ENCODE assay signal across 9 cellular contexts in genomic region chr11:128324531-128325141, GRCh38.
A peak's percentile ranks its signal among the peaks of the same experiment; 100 is the strongest.
DNase-seq lines count a peak whose midpoint lies in the region; FAIRE-seq and TF ChIP-seq lines count a peak whose summit lies in the region.
"Had no signal": no experiment of that assay in that cellular context is flagged by ENCODE, and none has a peak within 500 bp of the region (broad histone marks: within the 10 kb centered on the region; RNA-seq: fewer than 3 reads in every experiment).

No MANE protein-coding gene starts in this region.

- H4K8ac ChIP-seq in H1 (ENCODE audit: extremely low read depth, insufficient read depth, low read length): no peak overlapping the region

- peaks cover 18% of the 10 kb centered on the region for H3K27me3 Mint-ChIP-seq in Caco-2 (ENCODE audit: insufficient read depth, unreplicated experiment)
- peaks cover 3% of the 10 kb centered on the region for H3K27me3 Mint-ChIP-seq in neural progenitor cell (ENCODE audit: insufficient read depth, low read depth)

- H3K23me2 ChIP-seq in H1 (ENCODE audit: low read depth, low read length): no peaks in the 10 kb centered on the region

- no peak overlapping the region for H2BK15ac ChIP-seq in H1 (ENCODE audit: low read length)

- 0 out of 2 replicates have a peak overlapping the region, but pooled peaks have one; percentile 44 for H2AFZ ChIP-seq in H1 (ENCODE audit: low read length)
- H2AFZ ChIP-seq in neural progenitor cell (replicated peaks): no peak overlapping the region

- 86% methylated on average over 14 of the region's 14 CpGs; no CpG with 5 or more reads in 1 of the 2 experiments for WGBS in H1 (ENCODE audit: extremely low coverage in 1 of 2, insufficient coverage in 1 of 2, insufficient read length in 1 of 2, insufficient replicate concordance in 2 of 2, low coverage in 1 of 2, low lambda C conversion rate in 2 of 2, missing lambda C conversion rate in 1 of 2), 2 experiments

- H4K20me1 ChIP-seq in H1 (replicated peaks in 1 of 2; ENCODE audit: control insufficient read depth in 1 of 2, insufficient read depth in 2 of 2, low read length in 2 of 2) (no peaks in the 10 kb centered on the region), neural progenitor cell (ENCODE audit: low read depth) (no peaks in the 10 kb centered on the region)

- H3K4me3 ChIP-seq in H1 (ENCODE audit: extremely low read depth in 1 of 4, insufficient read depth in 2 of 4, low read depth in 3 of 4, low read length in 4 of 4) (no peak overlapping the region), Caco-2 (ENCODE audit: low read depth, low read length) (no peak overlapping the region), neural progenitor cell (no peak overlapping the region)
- H3K4me3 ChIP-seq: vagina had no signal

- H2BK5ac ChIP-seq in H1 (ENCODE audit: low read depth, low read length): no peak overlapping the region

- no peak for TF ChIP-seq EP300 in H1 (IDR thresholded peaks at IDR 0.05; ENCODE audit: borderline replicate concordance in 1 of 2, low read depth in 2 of 2, low read length in 2 of 2)

- H3K4me2 ChIP-seq in H1 (ENCODE audit: insufficient read depth in 1 of 2, low read depth in 2 of 2, low read length in 2 of 2) (no peak overlapping the region), neural progenitor cell (no peak overlapping the region)

- H3K27me3 ChIP-seq in H1 (replicated peaks in 1 of 4; ENCODE audit: control insufficient read depth in 3 of 4, extremely low read depth in 1 of 4, insufficient read depth in 3 of 4, low read length in 3 of 4) (no peaks in the 10 kb centered on the region), Caco-2 (replicated peaks; ENCODE audit: control insufficient read depth, insufficient read depth, low read length) (no peaks in the 10 kb centered on the region), neural progenitor cell (no peaks in the 10 kb centered on the region)
- H3K27me3 ChIP-seq: vagina had no signal

- no peaks in the 10 kb centered on the region for H3K79me2 ChIP-seq in H1 (ENCODE audit: control insufficient read depth in 1 of 2, insufficient read depth in 2 of 2, low read length in 2 of 2)
- H3K79me2 ChIP-seq in neural progenitor cell (ENCODE audit: low read depth): no peaks in the 10 kb centered on the region

- TF ChIP-seq POLR2A in H1 (IDR thresholded peaks at IDR 0.05; ENCODE audit: control extremely low read depth in 1 of 2, low read depth in 2 of 2, low read length in 2 of 2): no peak

- TF ChIP-seq CTCF in H1 (IDR thresholded peaks at IDR 0.05; ENCODE audit: control extremely low read depth in 1 of 3, insufficient read depth in 1 of 3, low read depth in 1 of 3, low read length in 3 of 3) (no peak), Caco-2 (IDR thresholded peaks at IDR 0.05; ENCODE audit: insufficient read depth in 1 of 2, low read depth in 1 of 2, low read length in 1 of 2, severe bottlenecking in 1 of 2, unreplicated experiment in 1 of 2) (no peak), neural progenitor cell (IDR thresholded peaks at IDR 0.05) (no peak)

- POLR2A ChIA-PET in H1 (lab: Charles Lee; ENCODE audit: partially characterized antibody): no interaction called here
- POLR2A ChIA-PET in Caco-2 (lab: Charles Lee): no interaction called here

- H3K9me3 Mint-ChIP-seq in Caco-2 (ENCODE audit: unreplicated experiment): no peaks in the 10 kb centered on the region
- peaks cover 3% of the 10 kb centered on the region for H3K9me3 Mint-ChIP-seq in neural progenitor cell

- H3K27ac ChIP-seq in KOPT-K1 (ENCODE audit: low read depth, low read length, poor library complexity, severe bottlenecking) (peak overlapping the region; percentile 81), H1 (ENCODE audit: low read depth, low read length) (no peak overlapping the region), neural progenitor cell (no peak overlapping the region)
- H3K27ac ChIP-seq: vagina had no signal

- CTCF ChIA-PET in H1 (lab: Charles Lee; ENCODE audit: partially characterized antibody): interaction anchor here (0.8 to 2.1 kb wide), 4 partner anchors 8 to 308 kb away, joined by 3 to 7 read pairs (median 4); no protein-coding TSS in a partner anchor
- CTCF ChIA-PET in Caco-2 (lab: Charles Lee): no interaction called here

- H4K91ac ChIP-seq in H1 (replicated peaks; ENCODE audit: insufficient read length, low read length): no peak overlapping the region

- intact Hi-C loops in Caco-2 (cut with micrococcal nuclease; ENCODE audit: unreplicated experiment): no loop called here

- FAIRE-seq in H1 (lab: Jason Lieb, UNC): no peak

- H2BK20ac ChIP-seq in H1 (ENCODE audit: low read length): no peak overlapping the region

- no peak overlapping the region for H3K27ac Mint-ChIP-seq in Caco-2 (ENCODE audit: unreplicated experiment)
- no peak overlapping the region for H3K27ac Mint-ChIP-seq in neural progenitor cell

- no peak overlapping the region for H3K23ac ChIP-seq in H1 (ENCODE audit: insufficient read length)

- H3K4me1 ChIP-seq in H1 (replicated peaks in 1 of 4; ENCODE audit: control insufficient read depth in 3 of 4, insufficient read depth in 4 of 4, low read length in 3 of 4) (no peaks in the 10 kb centered on the region), Caco-2 (no peaks in the 10 kb centered on the region), neural progenitor cell (no peaks in the 10 kb centered on the region)
- H3K4me1 ChIP-seq: vagina had no signal

- H2AK5ac ChIP-seq in H1 (ENCODE audit: low read depth, low read length): no peak overlapping the region

- no peaks in the 10 kb centered on the region for H3K79me1 ChIP-seq in H1 (ENCODE audit: low read depth, low read length)

- no peak overlapping the region for H3K14ac ChIP-seq in H1 (ENCODE audit: insufficient read length)

- no peak overlapping the region for H3K18ac ChIP-seq in H1 (ENCODE audit: extremely low read depth, low read length)

- H3K9me3 ChIP-seq in KOPT-K1 (ENCODE audit: insufficient read depth, low read length, poor library complexity, severe bottlenecking) (no peaks in the 10 kb centered on the region), H1 (ENCODE audit: insufficient read depth in 2 of 2, low read depth in 1 of 2, low read length in 1 of 2) (no peaks in the 10 kb centered on the region), Caco-2 (no peaks in the 10 kb centered on the region), neural progenitor cell (ENCODE audit: low read depth) (no peaks in the 10 kb centered on the region)
- H3K9me3 ChIP-seq: vagina had no signal

- no peak overlapping the region for H2BK120ac ChIP-seq in H1 (replicated peaks; ENCODE audit: low read depth, low read length)

- no peak overlapping the region for H2BK12ac ChIP-seq in H1 (ENCODE audit: low read depth, low read length)

- H3K36me3 ChIP-seq in KOPT-K1 (ENCODE audit: insufficient read depth, low read length) (no peaks in the 10 kb centered on the region), H1 (ENCODE audit: control insufficient read depth in 2 of 4, insufficient read depth in 4 of 4, low read length in 3 of 4) (no peaks in the 10 kb centered on the region), Caco-2 (ENCODE audit: control insufficient read depth, insufficient read depth, low read length) (no peaks in the 10 kb centered on the region), neural progenitor cell (no peaks in the 10 kb centered on the region)
- H3K36me3 ChIP-seq: vagina had no signal

- no peak overlapping the region for H3K4me3 Mint-ChIP-seq in Caco-2 (ENCODE audit: unreplicated experiment)
- H3K4me3 Mint-ChIP-seq in neural progenitor cell: no peak overlapping the region

- TF ChIP-seq RAD21 in H1 (IDR thresholded peaks at IDR 0.05 in 1 of 2, conservative IDR thresholded peaks at IDR 0.05 in 1 of 2; ENCODE audit: low read depth in 2 of 2, low read length in 2 of 2): no peak

- no TSS peak for BruUV-seq in Caco-2 (replicated peaks; lab: Mats Ljungman, UMichigan)

- H3K4me1 Mint-ChIP-seq in Caco-2 (ENCODE audit: low read depth, unreplicated experiment) (no peaks in the 10 kb centered on the region), neural progenitor cell (peaks cover 11% of the 10 kb centered on the region)

- no peak overlapping the region for H4K5ac ChIP-seq in H1 (ENCODE audit: insufficient read length, low read depth, low read length)

- DNase-seq in activated CD8-positive, alpha-beta memory T cell treated with anti-CD3 and anti-CD28 coated beads for 48 hours (ENCODE audit: low read depth in 2 of 3, low spot score in 2 of 3): peak in 2 of 3 experiments; percentile 49 to 58
- no peak for DNase-seq in H1 (ENCODE audit: low read depth in 1 of 2, low spot score in 2 of 2)
- peak; percentile 59 for DNase-seq in stimulated activated CD8-positive, alpha-beta memory T cell treated with anti-CD3 and anti-CD28 coated beads, Interleukin-15, amount 100 ng/mL, for 1 hour (ENCODE audit: low read depth)
- DNase-seq in Caco-2: no peak
- no peak for DNase-seq in NCI-H748 treated with DMSO at 0.1 percent for 48 hours (lab: John Stamatoyannopoulos, UW)
- DNase-seq in neural progenitor cell (ENCODE audit: low spot score): no peak
- DNase-seq in 8988T: no peak

- H3F3A ChIP-seq in neural progenitor cell (ENCODE audit: low read depth): no peaks in the 10 kb centered on the region

- peak overlapping the region in 1 of 4 experiments; percentile 10; a peak in 1 of 7 replicates for H3K9ac ChIP-seq in H1 (replicated peaks in 1 of 4; ENCODE audit: extremely low read depth in 1 of 4, low read depth in 3 of 4, low read length in 3 of 4)
- no peak overlapping the region for H3K9ac ChIP-seq in neural progenitor cell

- H3K4ac ChIP-seq in H1 (replicated peaks; ENCODE audit: insufficient read length, low read depth, low read length): no peak overlapping the region

- no peak overlapping the region for H3K56ac ChIP-seq in H1 (replicated peaks; ENCODE audit: insufficient read length, low read depth, low read length)

- H3K36me3 Mint-ChIP-seq in Caco-2 (ENCODE audit: insufficient read depth, unreplicated experiment): no peaks in the 10 kb centered on the region
- H3K36me3 Mint-ChIP-seq in neural progenitor cell: no peaks in the 10 kb centered on the region

TF ChIP-seq in H1, 55 proteins besides CTCF, POLR2A, EP300 and RAD21:
- TF ChIP-seq POLR2AphosphoS5 (IDR thresholded peaks at IDR 0.05; ENCODE audit: low read depth, low read length): no peak
- TF ChIP-seq SIX5 (IDR thresholded peaks at IDR 0.05; ENCODE audit: low read depth, low read length): no peak

Comparison
In these comparisons a context has a peak if more than half of its experiments do, and no peak if none do; other contexts are left out.
1. DNase-seq: peak in activated CD8-positive, alpha-beta memory T cell treated with anti-CD3 and anti-CD28 coated beads for 48 hours (2 of 3) and stimulated activated CD8-positive, alpha-beta memory T cell treated with anti-CD3 and anti-CD28 coated beads, Interleukin-15, amount 100 ng/mL, for 1 hour (single experiment); none in H1 (0 of 2), Caco-2 (0 of 2), NCI-H748 treated with DMSO at 0.1 percent for 48 hours (single experiment), neural progenitor cell (single experiment) and 8988T (single experiment).